1 cellular context compared by ENCODE assay signal in the genomic region with DNA sequence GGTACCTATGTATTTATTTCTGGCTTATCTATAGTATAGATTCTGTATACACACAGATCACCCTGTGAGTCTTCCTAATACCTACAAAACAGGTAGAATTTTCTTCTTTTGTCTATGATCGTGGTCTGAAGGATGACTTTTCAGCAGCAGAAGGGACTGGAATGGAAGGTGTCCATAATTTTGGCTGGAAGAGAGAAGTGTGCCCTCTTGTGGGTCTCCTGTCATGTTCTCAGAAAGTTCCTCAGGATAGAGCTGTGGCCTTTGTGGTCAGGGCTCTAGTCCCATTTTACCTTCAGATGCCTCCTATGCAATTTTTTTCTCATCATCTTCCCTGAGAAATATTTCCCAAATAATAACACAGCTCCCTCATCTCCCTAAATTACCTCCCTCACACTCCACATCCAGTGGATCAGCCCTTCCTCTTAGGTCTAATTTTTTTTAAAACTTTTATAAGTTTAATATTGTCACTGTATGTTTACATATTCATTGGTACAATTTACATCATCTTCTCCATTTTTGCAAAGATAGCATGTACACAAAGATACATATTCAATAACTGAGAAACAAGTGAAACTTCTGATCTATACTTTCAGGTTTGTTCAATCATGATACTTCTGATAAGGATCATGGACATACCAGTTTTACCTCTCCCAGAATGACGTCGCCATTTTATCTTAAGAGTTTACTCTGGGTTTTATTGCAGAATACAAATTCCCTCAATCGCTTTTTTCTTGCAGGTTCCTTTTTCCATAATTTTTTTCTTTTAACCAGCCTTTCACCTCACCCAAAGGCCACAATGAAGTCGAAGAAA.
TF ChIP-seq lines count a peak whose summit lies in the region.

No MANE protein-coding gene starts in this region.

TF ChIP-seq in GM23338, 12 proteins besides CTCF, POLR2A, EP300 and RAD21 (continued from another document):
- TF ChIP-seq, protein P1, sequence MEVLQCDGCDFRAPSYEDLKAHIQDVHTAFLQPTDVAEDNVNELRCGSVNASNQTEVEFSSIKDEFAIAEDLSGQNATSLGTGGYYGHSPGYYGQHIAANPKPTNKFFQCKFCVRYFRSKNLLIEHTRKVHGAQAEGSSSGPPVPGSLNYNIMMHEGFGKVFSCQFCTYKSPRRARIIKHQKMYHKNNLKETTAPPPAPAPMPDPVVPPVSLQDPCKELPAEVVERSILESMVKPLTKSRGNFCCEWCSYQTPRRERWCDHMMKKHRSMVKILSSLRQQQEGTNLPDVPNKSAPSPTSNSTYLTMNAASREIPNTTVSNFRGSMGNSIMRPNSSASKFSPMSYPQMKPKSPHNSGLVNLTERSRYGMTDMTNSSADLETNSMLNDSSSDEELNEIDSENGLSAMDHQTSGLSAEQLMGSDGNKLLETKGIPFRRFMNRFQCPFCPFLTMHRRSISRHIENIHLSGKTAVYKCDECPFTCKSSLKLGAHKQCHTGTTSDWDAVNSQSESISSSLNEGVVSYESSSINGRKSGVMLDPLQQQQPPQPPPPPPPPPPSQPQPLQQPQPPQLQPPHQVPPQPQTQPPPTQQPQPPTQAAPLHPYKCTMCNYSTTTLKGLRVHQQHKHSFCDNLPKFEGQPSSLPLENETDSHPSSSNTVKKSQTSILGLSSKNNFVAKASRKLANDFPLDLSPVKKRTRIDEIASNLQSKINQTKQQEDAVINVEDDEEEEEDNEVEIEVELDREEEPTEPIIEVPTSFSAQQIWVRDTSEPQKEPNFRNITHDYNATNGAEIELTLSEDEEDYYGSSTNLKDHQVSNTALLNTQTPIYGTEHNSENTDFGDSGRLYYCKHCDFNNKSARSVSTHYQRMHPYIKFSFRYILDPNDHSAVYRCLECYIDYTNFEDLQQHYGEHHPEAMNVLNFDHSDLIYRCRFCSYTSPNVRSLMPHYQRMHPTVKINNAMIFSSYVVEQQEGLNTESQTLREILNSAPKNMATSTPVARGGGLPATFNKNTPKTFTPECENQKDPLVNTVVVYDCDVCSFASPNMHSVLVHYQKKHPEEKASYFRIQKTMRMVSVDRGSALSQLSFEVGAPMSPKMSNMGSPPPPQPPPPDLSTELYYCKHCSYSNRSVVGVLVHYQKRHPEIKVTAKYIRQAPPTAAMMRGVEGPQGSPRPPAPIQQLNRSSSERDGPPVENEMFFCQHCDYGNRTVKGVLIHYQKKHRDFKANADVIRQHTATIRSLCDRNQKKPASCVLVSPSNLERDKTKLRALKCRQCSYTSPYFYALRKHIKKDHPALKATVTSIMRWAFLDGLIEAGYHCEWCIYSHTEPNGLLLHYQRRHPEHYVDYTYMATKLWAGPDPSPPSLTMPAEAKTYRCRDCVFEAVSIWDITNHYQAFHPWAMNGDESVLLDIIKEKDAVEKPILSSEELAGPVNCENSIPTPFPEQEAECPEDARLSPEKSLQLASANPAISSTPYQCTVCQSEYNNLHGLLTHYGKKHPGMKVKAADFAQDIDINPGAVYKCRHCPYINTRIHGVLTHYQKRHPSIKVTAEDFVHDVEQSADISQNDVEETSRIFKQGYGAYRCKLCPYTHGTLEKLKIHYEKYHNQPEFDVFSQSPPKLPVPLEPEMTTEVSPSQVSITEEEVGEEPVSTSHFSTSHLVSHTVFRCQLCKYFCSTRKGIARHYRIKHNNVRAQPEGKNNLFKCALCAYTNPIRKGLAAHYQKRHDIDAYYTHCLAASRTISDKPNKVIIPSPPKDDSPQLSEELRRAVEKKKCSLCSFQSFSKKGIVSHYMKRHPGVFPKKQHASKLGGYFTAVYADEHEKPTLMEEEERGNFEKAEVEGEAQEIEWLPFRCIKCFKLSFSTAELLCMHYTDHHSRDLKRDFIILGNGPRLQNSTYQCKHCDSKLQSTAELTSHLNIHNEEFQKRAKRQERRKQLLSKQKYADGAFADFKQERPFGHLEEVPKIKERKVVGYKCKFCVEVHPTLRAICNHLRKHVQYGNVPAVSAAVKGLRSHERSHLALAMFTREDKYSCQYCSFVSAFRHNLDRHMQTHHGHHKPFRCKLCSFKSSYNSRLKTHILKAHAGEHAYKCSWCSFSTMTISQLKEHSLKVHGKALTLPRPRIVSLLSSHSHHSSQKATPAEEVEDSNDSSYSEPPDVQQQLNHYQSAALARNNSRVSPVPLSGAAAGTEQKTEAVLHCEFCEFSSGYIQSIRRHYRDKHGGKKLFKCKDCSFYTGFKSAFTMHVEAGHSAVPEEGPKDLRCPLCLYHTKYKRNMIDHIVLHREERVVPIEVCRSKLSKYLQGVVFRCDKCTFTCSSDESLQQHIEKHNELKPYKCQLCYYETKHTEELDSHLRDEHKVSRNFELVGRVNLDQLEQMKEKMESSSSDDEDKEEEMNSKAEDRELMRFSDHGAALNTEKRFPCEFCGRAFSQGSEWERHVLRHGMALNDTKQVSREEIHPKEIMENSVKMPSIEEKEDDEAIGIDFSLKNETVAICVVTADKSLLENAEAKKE (CRISPR knock-in tag; IDR thresholded peaks at IDR 0.05), result no peak
- TF ChIP-seq ZNF331 (CRISPR knock-in tag; IDR thresholded peaks at IDR 0.05; ENCODE audit: low read depth), result no peak
- no peak for TF ChIP-seq EZH2 (IDR thresholded peaks at IDR 0.05; ENCODE audit: low read depth, unreplicated experiment)
- TF ChIP-seq, protein P2, sequence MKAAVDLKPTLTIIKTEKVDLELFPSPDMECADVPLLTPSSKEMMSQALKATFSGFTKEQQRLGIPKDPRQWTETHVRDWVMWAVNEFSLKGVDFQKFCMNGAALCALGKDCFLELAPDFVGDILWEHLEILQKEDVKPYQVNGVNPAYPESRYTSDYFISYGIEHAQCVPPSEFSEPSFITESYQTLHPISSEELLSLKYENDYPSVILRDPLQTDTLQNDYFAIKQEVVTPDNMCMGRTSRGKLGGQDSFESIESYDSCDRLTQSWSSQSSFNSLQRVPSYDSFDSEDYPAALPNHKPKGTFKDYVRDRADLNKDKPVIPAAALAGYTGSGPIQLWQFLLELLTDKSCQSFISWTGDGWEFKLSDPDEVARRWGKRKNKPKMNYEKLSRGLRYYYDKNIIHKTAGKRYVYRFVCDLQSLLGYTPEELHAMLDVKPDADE (IDR thresholded peaks at IDR 0.05), result no peak
